In the genomic region with DNA sequence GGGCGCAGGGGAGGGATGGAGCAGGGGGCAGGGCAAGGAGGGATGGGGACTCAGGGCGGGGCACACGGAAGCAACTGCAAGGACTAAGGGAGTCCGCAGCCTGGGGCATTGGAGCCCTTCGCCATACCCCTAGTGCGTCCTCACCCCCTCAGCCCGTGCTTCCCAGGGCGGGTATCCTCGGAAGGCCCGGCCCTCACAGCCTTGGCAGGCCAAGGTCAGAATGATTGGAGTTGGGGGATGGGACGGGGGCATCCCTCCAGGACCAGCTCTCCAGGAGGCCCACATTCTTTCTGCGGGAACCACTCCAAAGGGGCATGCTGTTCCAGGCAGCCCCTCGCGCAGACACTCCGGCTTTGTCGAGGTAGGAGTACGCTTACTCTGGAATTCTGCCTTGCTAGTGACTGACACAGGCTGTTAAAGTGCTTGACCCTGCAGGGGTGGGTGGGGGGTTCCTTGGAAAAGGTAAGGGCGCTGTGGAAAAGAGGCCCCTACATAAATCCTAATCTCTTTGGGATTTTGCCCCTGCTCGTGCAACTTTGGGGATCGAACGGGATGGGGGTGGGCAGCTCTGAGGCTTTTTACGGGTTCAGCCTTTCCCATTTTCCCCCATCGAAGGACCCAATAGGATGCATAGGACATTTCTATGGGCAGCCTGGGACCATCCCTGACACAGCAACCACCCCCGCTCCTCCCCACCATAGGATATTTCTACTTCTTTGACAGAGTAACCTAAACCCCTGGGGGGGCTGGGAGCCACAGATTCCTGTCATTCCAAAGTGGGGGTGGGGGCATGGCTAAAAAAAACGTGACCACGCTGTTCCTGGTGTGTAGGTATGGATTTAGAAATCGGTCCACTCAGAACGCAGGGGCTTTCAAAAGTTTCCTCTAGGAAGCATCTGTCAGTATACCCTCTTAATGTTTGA, we compare ENCODE assay signal across 8 cellular contexts. TPM values are rescaled to one million over a fixed set of nuclear protein-coding genes. Genes with fewer than 3 reads are reported as not detected.
DNase-seq lines count a peak whose midpoint lies in the region; ATAC-seq, FAIRE-seq and TF ChIP-seq lines count a peak whose summit lies in the region.

No MANE protein-coding gene starts in this region.

- peaks cover 35% of the 10 kb centered on the region for H3K79me2 ChIP-seq in HepG2 (ENCODE audit: insufficient read depth, low read length)

- H3K36me3 ChIP-seq in HepG2 (replicated peaks in 1 of 2; ENCODE audit: control insufficient read depth in 1 of 2, insufficient read depth in 2 of 2, low read length in 2 of 2) = peaks cover 3 to 9% of the 10 kb centered on the region in 2 experiments; a peak in 2 of 5 replicates
- peaks cover 0 to 30% (median 10%) of the 10 kb centered on the region in 3 donors for H3K36me3 ChIP-seq in tibial artery

- no peaks in the 10 kb centered on the region for H3K27me3 Mint-ChIP-seq in activated T-cell treated with anti-CD3 and anti-CD28 coated beads, Interleukin-2, amount 50 U/mL, for 4 hours (ENCODE audit: low read depth)
- no peaks in the 10 kb centered on the region for H3K27me3 Mint-ChIP-seq in activated naive CD8-positive, alpha-beta T cell

- no peaks in the 10 kb centered on the region; a peak in 1 of 5 replicates for H3K27me3 ChIP-seq in HepG2 (ENCODE audit: control insufficient read depth in 1 of 2, insufficient read depth in 2 of 2, low read length in 2 of 2)
- H3K27me3 ChIP-seq in tibial artery = no peaks in the 10 kb centered on the region

- ATAC-seq in activated T-cell treated with anti-CD3 and anti-CD28 coated beads, Interleukin-2, amount 50 U/mL, for 4 hours = no peak
- peak; percentile 72 for ATAC-seq in HepG2

- no peaks in the 10 kb centered on the region for H3K9me3 ChIP-seq in HepG2 (ENCODE audit: low read length)
- no peaks in the 10 kb centered on the region for H3K9me3 ChIP-seq in tibial artery

- CTCF ChIA-PET in HepG2 (lab: Yijun Ruan, JAX; ENCODE audit: low intra/inter-chr PET ratio, low total read pairs) = no interaction called here

- H3K4me3 ChIP-seq in HepG2 (replicated peaks in 1 of 3; ENCODE audit: insufficient read depth in 1 of 3, low read depth in 2 of 3, low read length in 3 of 3) (peak overlapping the region; percentile 66 to 97 (median 93)), tibial artery (peak overlapping the region; percentile 75 to 88)

- TF ChIP-seq POLR2A in HepG2 (IDR thresholded peaks at IDR 0.05; ENCODE audit: insufficient read depth in 1 of 2, low read depth in 2 of 2, low read length in 2 of 2) = no peak; a peak in 2 of 4 replicates

- 52% methylated on average over 14 of the region's 28 CpGs for WGBS in HepG2 (ENCODE audit: low lambda C conversion rate)

- TF ChIP-seq CTCF in HepG2 (CRISPR knock-in tag; IDR thresholded peaks at IDR 0.05) (no peak), tibial artery (IDR thresholded peaks at IDR 0.05) (no peak), GM13977 (IDR thresholded peaks at IDR 0.05; ENCODE audit: extremely low read depth, insufficient read depth, missing control alignments) (no peak)

- POLR2A ChIA-PET in HepG2 (lab: Yijun Ruan, JAX) = interaction anchor here (0.6 to 2.9 kb wide), 7 partner anchors 13 to 51 kb away, joined by 3 to 13 read pairs (median 3); no protein-coding TSS in a partner anchor

- H3K9ac ChIP-seq in HepG2 (ENCODE audit: insufficient read depth, low read depth, low read length) = peak overlapping the region; percentile 51

- no peak for TF ChIP-seq RAD21 in HepG2 (CRISPR knock-in tag; IDR thresholded peaks at IDR 0.05)

- peak overlapping the region; percentile 2 for H2AFZ ChIP-seq in HepG2 (ENCODE audit: low read length)

- in situ Hi-C loops in HepG2 (cut with HindIII; ENCODE audit: extremely low pct_ligation_motif_present, low pct_unique_long_range_greater_than_20kb) = no loop called here
- in situ Hi-C loops in GM13977 (cut with MboI; ENCODE audit: low pct_unique_long_range_greater_than_20kb, low sequenced_read_pairs, unreplicated experiment) = no loop called here

- H3K4me2 ChIP-seq in HepG2 (ENCODE audit: low read depth, low read length) = peak overlapping the region; percentile 94

- no peaks in the 10 kb centered on the region for H3K9me3 Mint-ChIP-seq in activated T-cell treated with anti-CD3 and anti-CD28 coated beads, Interleukin-2, amount 50 U/mL, for 4 hours
- H3K9me3 Mint-ChIP-seq in activated naive CD8-positive, alpha-beta T cell (ENCODE audit: low read depth) = no peaks in the 10 kb centered on the region

- H3K4me1 ChIP-seq in HepG2 (ENCODE audit: insufficient read depth, low read length) (peaks cover 65% of the 10 kb centered on the region), tibial artery (peaks cover 5 to 50% (median 34%) of the 10 kb centered on the region in 4 donors)

- H3K27ac ChIP-seq in HepG2 (ENCODE audit: extremely low read length, insufficient read depth, low read length) = peak overlapping the region; percentile 40
- peak overlapping the region; percentile 78 to 80 for H3K27ac ChIP-seq in tibial artery

- intact Hi-C loops in HepG2 (cut with micrococcal nuclease; ENCODE audit: unreplicated experiment) = loop anchor here (5.0 kb wide), 1 partner anchor 80 kb away; a partner anchor contains a TSS
- intact Hi-C loops in tibial artery (cut with DNase I; ENCODE audit: low total_unique reads) = loop anchor here (10.0 kb wide), 2 partner anchors 193 to 673 kb away; a partner anchor contains a TSS

- H3K4me3 Mint-ChIP-seq in activated T-cell treated with anti-CD3 and anti-CD28 coated beads, Interleukin-2, amount 50 U/mL, for 4 hours = peak overlapping the region; percentile 92
- H3K4me3 Mint-ChIP-seq in activated naive CD8-positive, alpha-beta T cell = peak overlapping the region; percentile 79

- H3K4me1 Mint-ChIP-seq in activated T-cell treated with anti-CD3 and anti-CD28 coated beads, Interleukin-2, amount 50 U/mL, for 4 hours (ENCODE audit: low read depth) = peaks cover 35% of the 10 kb centered on the region
- H3K4me1 Mint-ChIP-seq in activated naive CD8-positive, alpha-beta T cell (ENCODE audit: low read depth) = peaks cover 39% of the 10 kb centered on the region

- H3K27ac Mint-ChIP-seq in activated naive CD8-positive, alpha-beta T cell = no peak overlapping the region

- TF ChIP-seq EP300 in HepG2 (IDR thresholded peaks at IDR 0.05; ENCODE audit: low read depth in 2 of 2, low read length in 2 of 2) (no peak), HepG2 (CRISPR knock-in tag; IDR thresholded peaks at IDR 0.05; ENCODE audit: borderline replicate concordance) (no peak)

- no peak for FAIRE-seq in HepG2 (lab: Jason Lieb, UNC)

- H4K20me1 ChIP-seq in HepG2 (ENCODE audit: insufficient read depth, low read length) = peaks cover 29% of the 10 kb centered on the region

- H3K36me3 Mint-ChIP-seq in activated T-cell treated with anti-CD3 and anti-CD28 coated beads, Interleukin-2, amount 50 U/mL, for 4 hours (ENCODE audit: insufficient read depth) = peaks cover 16% of the 10 kb centered on the region
- H3K36me3 Mint-ChIP-seq in activated naive CD8-positive, alpha-beta T cell = no peaks in the 10 kb centered on the region

- TSS peak; percentile 64 for BruUV-seq in HepG2 (replicated peaks; lab: Mats Ljungman, UMichigan)

- DNase-seq in activated T-cell treated with anti-CD3 and anti-CD28 coated beads, Interleukin-2, amount 50 U/mL, for 4 hours = no peak
- no peak for DNase-seq in activated T-cell treated with anti-CD3 and anti-CD28 coated beads, Interleukin-2, amount 50 U/mL, for 1 hour
- no peak for DNase-seq in HepG2 (ENCODE audit: low spot score)
- DNase-seq in tibial artery = no peak
- DNase-seq in RKO (ENCODE audit: low spot score) = no peak
- DNase-seq in germinal center (ENCODE audit: low spot score) = no peak
- DNase-seq in GM13977 (ENCODE audit: low spot score) = no peak

RNA-seq across cellular contexts. Expression of a gene that starts 0.7 kb away (rescaled TPM):
- total RNA-seq in activated T-cell treated with anti-CD3 and anti-CD28 coated beads, Interleukin-2, amount 50 U/mL, for 4 hours = 10 to 100 TPM; 43.8 to 47.5 (median 46.6) TPM
- 9.7 and 16.1 TPM in 2 replicates for total RNA-seq in HepG2 (2016; rRNA removed; fragmentation: Illumina TruSeq; extraction: Trizol)
- total RNA-seq in HepG2 (2016; cell fraction: cytosol; rRNA removed; fragmentation: Illumina TruSeq; extraction: Trizol; ENCODE audit: low read depth) = 8.8 and 9.6 TPM in 2 replicates
- 10.0 and 15.4 TPM in 2 replicates for total RNA-seq in HepG2 (2016; cell fraction: insoluble cytoplasmic fraction; rRNA removed; fragmentation: Illumina TruSeq; extraction: Trizol)
- 12.1 and 13.4 TPM in 2 replicates for total RNA-seq in HepG2 (2016; cell fraction: membrane; rRNA removed; fragmentation: Illumina TruSeq; extraction: Trizol)
- total RNA-seq in HepG2 (2016; cell fraction: nucleus; rRNA removed; fragmentation: Illumina TruSeq; extraction: Trizol) = 16.6 and 19.2 TPM in 2 replicates
- polyA plus RNA-seq in HepG2 (2011; rRNA removed) = 6.3 and 8.8 TPM in 2 replicates
- polyA plus RNA-seq in HepG2 (2011; cell fraction: cytosol; rRNA removed) = 4.7 and 6.1 TPM in 2 replicates
- 33.2 and 33.5 TPM in 2 replicates for polyA plus RNA-seq in HepG2 (2011; cell fraction: nucleus; rRNA removed)
- polyA plus RNA-seq in HepG2 (2012) = 7.8 and 13.4 TPM in 2 replicates
- polyA plus RNA-seq in HepG2 (2016; cell fraction: cytosol; fragmentation: Illumina TruSeq; extraction: Trizol; ENCODE audit: low read depth) = 1.3 and 1.5 TPM in 2 replicates
- 9.6 and 11.4 TPM in 2 replicates for polyA plus RNA-seq in HepG2 (2016; cell fraction: insoluble cytoplasmic fraction; fragmentation: Illumina TruSeq; extraction: Trizol; ENCODE audit: low read depth)
- 2.2 and 2.7 TPM in 2 replicates for polyA plus RNA-seq in HepG2 (2016; cell fraction: membrane; fragmentation: Illumina TruSeq; extraction: Trizol; ENCODE audit: low read depth)
- 33.8 and 38.7 TPM in 2 replicates for polyA plus RNA-seq in HepG2 (2016; cell fraction: nucleus; fragmentation: Illumina TruSeq; extraction: Trizol; ENCODE audit: insufficient read depth, low read depth)
- 19.6 and 39.2 TPM in 2 replicates for polyA minus RNA-seq in HepG2 (2011; rRNA and poly(A)+ RNA removed; ENCODE audit: low replicate concordance)
- 6.6 and 7.0 TPM in 2 replicates for polyA minus RNA-seq in HepG2 (2011; cell fraction: cytosol; rRNA and poly(A)+ RNA removed)
- polyA minus RNA-seq in HepG2 (2011; cell fraction: nucleus; rRNA and poly(A)+ RNA removed) = 17.0 and 20.8 TPM in 2 replicates

RNA-seq across cellular contexts. Expression of a gene that starts 9.3 kb away (rescaled TPM):
- 1 to 10 TPM in 1 of 3 donors, under 1 TPM in 2; 0.57 to 1.1 (median 0.66) TPM for total RNA-seq in activated T-cell treated with anti-CD3 and anti-CD28 coated beads, Interleukin-2, amount 50 U/mL, for 4 hours
- total RNA-seq in HepG2 (2016; rRNA removed; fragmentation: Illumina TruSeq; extraction: Trizol) = 0.64 TPM in 1 of 2 replicates, not detected in the other
- not detected in 2 replicates for total RNA-seq in HepG2 (2016; cell fraction: cytosol; rRNA removed; fragmentation: Illumina TruSeq; extraction: Trizol; ENCODE audit: low read depth)
- total RNA-seq in HepG2 (2016; cell fraction: insoluble cytoplasmic fraction; rRNA removed; fragmentation: Illumina TruSeq; extraction: Trizol) = 0.10 and 0.45 TPM in 2 replicates
- not detected in 2 replicates for total RNA-seq in HepG2 (2016; cell fraction: membrane; rRNA removed; fragmentation: Illumina TruSeq; extraction: Trizol)
- 0.72 and 0.81 TPM in 2 replicates for total RNA-seq in HepG2 (2016; cell fraction: nucleus; rRNA removed; fragmentation: Illumina TruSeq; extraction: Trizol)
- polyA plus RNA-seq in HepG2 (2011; rRNA removed) = 0.22 and 0.32 TPM in 2 replicates
- 0.10 and 0.11 TPM in 2 replicates for polyA plus RNA-seq in HepG2 (2011; cell fraction: cytosol; rRNA removed)
- polyA plus RNA-seq in HepG2 (2011; cell fraction: nucleus; rRNA removed) = 1.6 and 1.9 TPM in 2 replicates
- polyA plus RNA-seq in HepG2 (2012) = 0.24 and 0.27 TPM in 2 replicates
- not detected in 2 replicates for polyA plus RNA-seq in HepG2 (2016; cell fraction: cytosol; fragmentation: Illumina TruSeq; extraction: Trizol; ENCODE audit: low read depth)
- 0.14 and 0.22 TPM in 2 replicates for polyA plus RNA-seq in HepG2 (2016; cell fraction: insoluble cytoplasmic fraction; fragmentation: Illumina TruSeq; extraction: Trizol; ENCODE audit: low read depth)
- not detected in 2 replicates for polyA plus RNA-seq in HepG2 (2016; cell fraction: membrane; fragmentation: Illumina TruSeq; extraction: Trizol; ENCODE audit: low read depth)
- polyA plus RNA-seq in HepG2 (2016; cell fraction: nucleus; fragmentation: Illumina TruSeq; extraction: Trizol; ENCODE audit: insufficient read depth, low read depth) = 1.2 and 1.4 TPM in 2 replicates
- 0.58 TPM in 1 of 2 replicates, not detected in the other for polyA minus RNA-seq in HepG2 (2011; rRNA and poly(A)+ RNA removed; ENCODE audit: low replicate concordance)
- not detected in 2 replicates for polyA minus RNA-seq in HepG2 (2011; cell fraction: cytosol; rRNA and poly(A)+ RNA removed)
- polyA minus RNA-seq in HepG2 (2011; cell fraction: nucleus; rRNA and poly(A)+ RNA removed) = 0.64 and 0.75 TPM in 2 replicates
